In the genomic region with DNA sequence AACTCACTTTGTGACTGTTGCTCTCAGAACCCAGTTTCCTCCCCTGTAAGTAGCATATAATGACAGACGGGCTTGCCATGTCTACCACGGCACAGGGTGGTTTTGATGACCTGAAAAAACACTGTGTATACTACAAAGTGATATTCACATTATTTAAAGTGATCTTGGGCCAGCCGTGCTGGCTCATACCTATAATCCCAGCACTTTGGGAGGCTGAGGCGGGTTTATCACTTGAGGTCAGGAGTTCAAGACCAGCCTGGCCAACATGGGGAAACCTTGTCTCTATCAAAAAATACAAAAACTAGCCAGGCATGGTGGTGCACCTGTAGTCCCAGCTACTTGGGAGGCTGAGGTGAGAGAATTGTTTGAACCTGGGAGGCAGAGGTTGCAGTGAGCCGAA, we compare ENCODE assay signal across 14 cellular contexts. TPM values are rescaled to one million over a fixed set of nuclear protein-coding genes. Genes with fewer than 3 reads are reported as not detected.
"Had no signal": no experiment of that assay in that cellular context is flagged by ENCODE, and none has a peak within 500 bp of the region (broad histone marks: within the 10 kb centered on the region; RNA-seq: fewer than 3 reads in every experiment).

No MANE protein-coding gene starts in this region.

RNA-seq across cellular contexts. Expression of a gene that starts 38.7 kb away (rescaled TPM):
- total RNA-seq: esophagus muscularis mucosa, fibroblast of villous mesenchyme, gastrocnemius medialis, heart right ventricle, liver, lung microvascular endothelial cell, osteocyte, pulmonary artery endothelial cell, sigmoid colon, subcutaneous adipose tissue, tibial nerve, upper lobe of right lung, vagina had no signal
- polyA plus RNA-seq: heart right ventricle, liver, neural cell, sigmoid colon had no signal

RNA-seq across cellular contexts. Expression of a gene that starts 58.0 kb away (rescaled TPM):
- total RNA-seq: esophagus muscularis mucosa, fibroblast of villous mesenchyme, gastrocnemius medialis, liver, lung microvascular endothelial cell, osteocyte, pulmonary artery endothelial cell, sigmoid colon, subcutaneous adipose tissue, upper lobe of right lung, vagina had no signal
- polyA plus RNA-seq: liver, neural cell, sigmoid colon had no signal
